Comparison of ENCODE assay signal across 11 cellular contexts in genomic region chrX:1393871-1394615, GRCh38. TPM values are rescaled to one million over a fixed set of nuclear protein-coding genes. Genes with fewer than 3 reads are reported as not detected.
DNase-seq lines count a peak whose midpoint lies in the region; ATAC-seq and TF ChIP-seq lines count a peak whose summit lies in the region.
"Had no signal": no experiment of that assay in that cellular context is flagged by ENCODE, and none has a peak within 500 bp of the region (broad histone marks: within the 10 kb centered on the region; RNA-seq: fewer than 3 reads in every experiment).

No MANE protein-coding gene starts in this region.

- peak; percentile 6 for DNase-seq in ELF-1 (ENCODE audit: low read depth, low spot score)
- DNase-seq in RWPE2 (ENCODE audit: low spot score): no peak
- DNase-seq in epithelial cell of proximal tubule (ENCODE audit: low read depth): no peak
- peak; percentile 2 to 33 for DNase-seq in psoas muscle
- DNase-seq in vagina (ENCODE audit: extremely low spot score in 2 of 2): no peak
- DNase-seq in NCI-H1694 treated with DMSO at 0.1 percent for 48 hours (lab: John Stamatoyannopoulos, UW): no peak

- H3K4me3 ChIP-seq in RWPE2 (ENCODE audit: severe bottlenecking) (no peak overlapping the region), epithelial cell of proximal tubule (ENCODE audit: low read depth, low read length) (peak overlapping the region; percentile 73), psoas muscle (peak overlapping the region; percentile 96), vagina (no peak overlapping the region)

- no peaks in the 10 kb centered on the region for H3K9me3 ChIP-seq in RWPE2 (ENCODE audit: severe bottlenecking)
- H3K9me3 ChIP-seq in psoas muscle: no peaks in the 10 kb centered on the region
- no peaks in the 10 kb centered on the region for H3K9me3 ChIP-seq in vagina
- H3K9me3 ChIP-seq: upper lobe of left lung had no signal

- no peak for ATAC-seq in RWPE2 (ENCODE audit: low read depth)
- no peak for ATAC-seq in psoas muscle
- no peak for ATAC-seq in HG03432 (IDR thresholded peaks at IDR 0.05; ENCODE audit: unreplicated experiment)
- no peak for ATAC-seq in GM18517 (IDR thresholded peaks at IDR 0.05; ENCODE audit: unreplicated experiment)

- intact Hi-C loops in psoas muscle (cut with DNase I) (loop anchor here (5.0 to 10.0 kb wide), 2 partner anchors 51 to 58 kb away; partner anchors contain the start of gene ASMTL (in 1 of the 2)), vagina (cut with DNase I) (loop anchor here (2.0 to 5.0 kb wide), 2 partner anchors 57 to 198 kb away; partner anchors contain the start of gene AKAP17A)

- H3K36me3 ChIP-seq in RWPE2 (ENCODE audit: low read depth) (peaks cover 44% of the 10 kb centered on the region), psoas muscle (ENCODE audit: insufficient read depth in 1 of 2, low read depth in 1 of 2) (peaks cover 2 to 42% of the 10 kb centered on the region in 2 donors), vagina (peaks cover 0 to 20% of the 10 kb centered on the region in 2 donors)

- WGBS in psoas muscle, 3 donors: 54 to 60% (median 57%) methylated on average over 16 of the region's 16 CpGs

- no peak for TF ChIP-seq CTCF in RWPE2 (IDR thresholded peaks at IDR 0.05; ENCODE audit: poor library complexity, severe bottlenecking)
- TF ChIP-seq CTCF in epithelial cell of proximal tubule (conservative IDR thresholded peaks at IDR 0.05; ENCODE audit: low read depth, low read length): no peak
- TF ChIP-seq CTCF in psoas muscle (IDR thresholded peaks at IDR 0.05): no peak
- no peak for TF ChIP-seq CTCF in vagina (IDR thresholded peaks at IDR 0.05)

- peak overlapping the region; percentile 91 for H3K27ac ChIP-seq in RWPE2 (ENCODE audit: poor library complexity, severe bottlenecking)
- peak overlapping the region; percentile 67 for H3K27ac ChIP-seq in psoas muscle
- H3K27ac ChIP-seq in vagina: no peak overlapping the region

- H3K4me1 ChIP-seq in RWPE2 (ENCODE audit: insufficient read depth, poor library complexity, severe bottlenecking) (no peaks in the 10 kb centered on the region), psoas muscle (peaks cover 37% of the 10 kb centered on the region), vagina (peaks cover 36% of the 10 kb centered on the region)

- TF ChIP-seq POLR2A in vagina (IDR thresholded peaks at IDR 0.05): no peak

- H3K27me3 ChIP-seq in RWPE2 (ENCODE audit: insufficient read depth, poor library complexity, severe bottlenecking) (no peaks in the 10 kb centered on the region), psoas muscle (ENCODE audit: insufficient read depth in 3 of 3, low read length in 2 of 3) (no peaks in the 10 kb centered on the region), vagina (no peaks in the 10 kb centered on the region)
- H3K27me3 ChIP-seq: upper lobe of left lung had no signal

RNA-seq across cellular contexts. Expression of gene SLC25A6, which starts 2.1 kb away (rescaled TPM):
- 348 and 372 TPM in 2 replicates for total RNA-seq in epithelial cell of proximal tubule
- total RNA-seq in psoas muscle: 10 to 100 TPM; 73.9 to 92.4 (median 81.5) TPM
- polyA plus RNA-seq in psoas muscle: 100 to 1,000 TPM in 1 of 3 donors, 10 to 100 TPM in 2; 48.4 to 189 (median 97.1) TPM
- 442 TPM for total RNA-seq in vagina

RNA-seq across cellular contexts. Expression of gene IL3RA, which starts 57.5 kb away (rescaled TPM):
- total RNA-seq in epithelial cell of proximal tubule (not detected in 2 replicates), psoas muscle (1 to 10 TPM; 1.5 to 8.3 (median 4.6) TPM), vagina (7.9 TPM)
- polyA plus RNA-seq in psoas muscle: 1 to 10 TPM; 3.4 to 7.0 (median 4.6) TPM
- total RNA-seq: activated CD8-positive, alpha-beta memory T cell treated with anti-CD3 and anti-CD28 coated beads for 36 hours; renal cortical epithelial cell had no signal

RNA-seq across cellular contexts. Expression of gene ASMTL, which starts 58.7 kb away (rescaled TPM):
- 14.4 and 16.2 TPM in 2 replicates for total RNA-seq in epithelial cell of proximal tubule
- 10 to 100 TPM in 3 of 4 donors, 1 to 10 TPM in 1; 9.4 to 18.2 (median 11.9) TPM for total RNA-seq in psoas muscle
- polyA plus RNA-seq in psoas muscle: 1 to 10 TPM; 6.6 to 9.8 (median 7.5) TPM
- 31.7 TPM for total RNA-seq in vagina

Comparison
In these comparisons a context has a peak if more than half of its experiments do, and no peak if none do; other contexts are left out.
1. DNase-seq: peak in ELF-1 (single experiment) and psoas muscle (2 of 2); none in RWPE2 (single experiment), epithelial cell of proximal tubule (single experiment), vagina (0 of 2) and NCI-H1694 treated with DMSO at 0.1 percent for 48 hours (single experiment).
2. H3K4me3 ChIP-seq: peak in epithelial cell of proximal tubule (single experiment) and psoas muscle (single experiment); none in RWPE2 (single experiment) and vagina (0 of 2).